7 cellular contexts compared by ENCODE assay signal in genomic region chr14:106348873-106349540, GRCh38.
DNase-seq lines count a peak whose midpoint lies in the region; ATAC-seq and TF ChIP-seq lines count a peak whose summit lies in the region.
"Not testable (repeated sequence)": the region's sequence is repeated elsewhere in the genome, so short reads cannot be mapped to it uniquely, and the experiment has no call there.

No MANE protein-coding gene starts in this region.

- H3K4me3 Mint-ChIP-seq in effector memory CD8-positive, alpha-beta T cell; natural killer cell: not testable (repeated sequence)

- not testable (repeated sequence) for H3K27ac Mint-ChIP-seq in effector memory CD8-positive, alpha-beta T cell; natural killer cell

- peak; percentile 57 for DNase-seq in GM12865 (ENCODE audit: low read depth)
- DNase-seq in NCI-H460 (ENCODE audit: extremely low read depth, low read depth): peak; percentile 18
- DNase-seq in activated CD4-positive, alpha-beta T cell treated with anti-CD3 and anti-CD28 coated beads for 24 hours (ENCODE audit: low read depth in 2 of 2): peak; percentile 62 to 89
- DNase-seq in activated T-helper 1 cell treated with Interleukin-2 at 50 U/mL for 16 hours (ENCODE audit: low read depth): peak; percentile 79
- DNase-seq in effector memory CD8-positive, alpha-beta T cell: peak; percentile 80 to 84 (median 81)
- DNase-seq in natural killer cell: peak; percentile 71
- peak; percentile 38 to 57 (median 43) for DNase-seq in stimulated activated CD4-positive, alpha-beta T cell treated with anti-CD3 and anti-CD28 coated beads, TNF-alpha, amount 100 ng/mL, for 4 hours (ENCODE audit: low read depth in 3 of 3)

- not testable (repeated sequence) for H3K4me3 ChIP-seq in GM12865 (ENCODE audit: low read depth, low read length)

- H3K9me3 Mint-ChIP-seq in effector memory CD8-positive, alpha-beta T cell; natural killer cell: not testable (repeated sequence)

- peaks cover 27 to 65% of the 10 kb centered on the region in 2 donors for H3K27me3 Mint-ChIP-seq in effector memory CD8-positive, alpha-beta T cell
- H3K27me3 Mint-ChIP-seq in natural killer cell (ENCODE audit: low read depth in 2 of 2): peaks cover 46 to 60% of the 10 kb centered on the region in 2 donors

- TF ChIP-seq CTCF in GM12865 (IDR thresholded peaks at IDR 0.05; ENCODE audit: insufficient read depth, low read depth, low read length, missing control alignments) (peak; percentile 50), natural killer cell (IDR thresholded peaks at IDR 0.05) (peak; percentile 72)

- intact Hi-C loops in natural killer cell (cut with micrococcal nuclease): not testable (repeated sequence)

- peak; percentile 59 for ATAC-seq in effector memory CD8-positive, alpha-beta T cell (replicated peaks)
- ATAC-seq in natural killer cell: peak; percentile 54 to 83 (median 66)

- not testable (repeated sequence) for H3K36me3 Mint-ChIP-seq in effector memory CD8-positive, alpha-beta T cell (ENCODE audit: insufficient read depth); natural killer cell

- H3K4me1 Mint-ChIP-seq in effector memory CD8-positive, alpha-beta T cell (ENCODE audit: low read depth in 2 of 2); natural killer cell: not testable (repeated sequence)

Comparison
In these comparisons a context has a peak if more than half of its experiments do, and no peak if none do; other contexts are left out.
1. DNase-seq: peak in every context shown above with its lines; median percentile 81 in effector memory CD8-positive, alpha-beta T cell; 79 in activated T-helper 1 cell treated with Interleukin-2 at 50 U/mL for 16 hours; 76 in activated CD4-positive, alpha-beta T cell treated with anti-CD3 and anti-CD28 coated beads for 24 hours; 71 in natural killer cell; 57 in GM12865; 43 in stimulated activated CD4-positive, alpha-beta T cell treated with anti-CD3 and anti-CD28 coated beads, TNF-alpha, amount 100 ng/mL, for 4 hours; 18 in NCI-H460.